Comparison of ENCODE assay signal across 13 cellular contexts in genomic region chr2:215983581-215984351, GRCh38. TPM values are rescaled to one million over a fixed set of nuclear protein-coding genes. Genes with fewer than 3 reads are reported as not detected.
DNase-seq lines count a peak whose midpoint lies in the region; ATAC-seq, FAIRE-seq and TF ChIP-seq lines count a peak whose summit lies in the region.
"Had no signal": no experiment of that assay in that cellular context is flagged by ENCODE, and none has a peak within 500 bp of the region (broad histone marks: within the 10 kb centered on the region; RNA-seq: fewer than 3 reads in every experiment).

No MANE protein-coding gene starts in this region.

- H3K27ac Mint-ChIP-seq in activated naive CD4-positive, alpha-beta T cell treated with anti-CD3 and anti-CD28 coated beads, Interleukin-2, amount 10 ng/mL, durations not matched to agents 7 days and 5 days: no peak overlapping the region

- H3K4me3 Mint-ChIP-seq in activated naive CD4-positive, alpha-beta T cell treated with anti-CD3 and anti-CD28 coated beads, Interleukin-2, amount 10 ng/mL, durations not matched to agents 7 days and 5 days: no peak overlapping the region
- H3K4me3 Mint-ChIP-seq: activated T-cell treated with anti-CD3 and anti-CD28 coated beads, Interleukin-2, amount 50 U/mL, for 72 hours had no signal

- DNase-seq in A549 (ENCODE audit: low read depth in 1 of 2, low spot score in 1 of 2) (no peak), NCI-H2171 treated with DMSO at 0.1 percent for 48 hours (lab: John Stamatoyannopoulos, UW) (peak; percentile 61), activated T-cell treated with anti-CD3 and anti-CD28 coated beads for 4 hours (no peak), Ammon's horn (ENCODE audit: low spot score) (no peak)
- DNase-seq in activated naive CD4-positive, alpha-beta T cell treated with anti-CD3 and anti-CD28 coated beads, Interleukin-2, amount 10 ng/mL, durations not matched to agents 7 days and 5 days: no peak
- DNase-seq: activated T-cell treated with anti-CD3 and anti-CD28 coated beads, Interleukin-2, amount 50 U/mL, for 72 hours; mucosa of descending colon; NCI-H2081 treated with DMSO at 0.1 percent for 48 hours; stimulated activated naive CD4-positive, alpha-beta T cell had no signal

- TF ChIP-seq RAD21 in A549 (conservative IDR thresholded peaks at IDR 0.05 in 1 of 2, IDR thresholded peaks at IDR 0.05 in 1 of 2): no peak

- TF ChIP-seq CTCF in A549 (IDR thresholded peaks at IDR 0.05): no peak

- WGBS in A549 (ENCODE audit: missing lambda C conversion rate): 75% methylated on average over 2 of the region's 2 CpGs

- no peaks in the 10 kb centered on the region for H3K9me3 ChIP-seq in A549
- H3K9me3 ChIP-seq: mucosa of descending colon had no signal

- ATAC-seq in A549 (no peak), GM19035 (IDR thresholded peaks at IDR 0.05; ENCODE audit: unreplicated experiment) (peak; percentile 57), HG02840 (IDR thresholded peaks at IDR 0.05; ENCODE audit: low FRiP score, unreplicated experiment) (peak; percentile 62), HG03025 (IDR thresholded peaks at IDR 0.05; ENCODE audit: low FRiP score, unreplicated experiment) (no peak)
- ATAC-seq: activated T-cell treated with anti-CD3 and anti-CD28 coated beads, Interleukin-2, amount 50 U/mL, for 72 hours; mucosa of descending colon had no signal

- peaks cover 27% of the 10 kb centered on the region for H3K36me3 Mint-ChIP-seq in activated naive CD4-positive, alpha-beta T cell treated with anti-CD3 and anti-CD28 coated beads, Interleukin-2, amount 10 ng/mL, durations not matched to agents 7 days and 5 days

- H3K4me1 ChIP-seq in A549: peaks cover 40% of the 10 kb centered on the region

- H3K27me3 Mint-ChIP-seq in activated naive CD4-positive, alpha-beta T cell treated with anti-CD3 and anti-CD28 coated beads, Interleukin-2, amount 10 ng/mL, durations not matched to agents 7 days and 5 days: no peaks in the 10 kb centered on the region

- CTCF ChIA-PET in A549 (lab: Yijun Ruan, JAX): no interaction called here
- CTCF ChIA-PET in activated naive CD4-positive, alpha-beta T cell treated with anti-CD3 and anti-CD28 coated beads, Interleukin-2, amount 10 ng/mL, durations not matched to agents 7 days and 5 days (lab: Charles Lee): interaction anchor here (1.0 kb wide), 1 partner anchor 33 kb away, joined by 3 read pairs; no protein-coding TSS in a partner anchor

- POLR2A ChIA-PET in A549 (lab: Yijun Ruan, JAX): no interaction called here

- H3K27ac ChIP-seq in A549: peak overlapping the region; percentile 60; a peak in 4 of 6 replicates
- H3K27ac ChIP-seq: HL-60 had no signal

- TF ChIP-seq EP300 in A549 (IDR thresholded peaks at IDR 0.05): no peak

- peaks cover 13% of the 10 kb centered on the region for H3K4me1 Mint-ChIP-seq in activated naive CD4-positive, alpha-beta T cell treated with anti-CD3 and anti-CD28 coated beads, Interleukin-2, amount 10 ng/mL, durations not matched to agents 7 days and 5 days

- H3K9me3 Mint-ChIP-seq in activated naive CD4-positive, alpha-beta T cell treated with anti-CD3 and anti-CD28 coated beads, Interleukin-2, amount 10 ng/mL, durations not matched to agents 7 days and 5 days: peaks cover 13% of the 10 kb centered on the region

- H3K4me2 ChIP-seq in A549: peak overlapping the region; percentile 71; the same call in 1 of the 3 replicates

- TF ChIP-seq POLR2A in A549 (IDR thresholded peaks at IDR 0.05; ENCODE audit: low read length): no peak

- H3K4me3 ChIP-seq in A549: no peak overlapping the region
- H3K4me3 ChIP-seq: mucosa of descending colon had no signal

- no peak for FAIRE-seq in A549 (lab: Jason Lieb, UNC)

TF ChIP-seq in A549, 52 proteins besides CTCF, POLR2A, EP300 and RAD21:
- TF ChIP-seq JUNB (IDR thresholded peaks at IDR 0.05): no peak
- no peak for TF ChIP-seq RFX5 (IDR thresholded peaks at IDR 0.05)
- no peak for TF ChIP-seq ZSCAN20 (CRISPR knock-in tag; IDR thresholded peaks at IDR 0.05)
- TF ChIP-seq NPAS2 (CRISPR knock-in tag; IDR thresholded peaks at IDR 0.05; ENCODE audit: borderline replicate concordance): no peak
- no peak for TF ChIP-seq PBX3 (IDR thresholded peaks at IDR 0.05)
TF ChIP-seq in A549: peak in this region for 0.

RNA-seq across cellular contexts. Expression of gene MREG, which starts 29.6 kb away (rescaled TPM):
- 7.9 and 8.0 TPM in 2 replicates for polyA plus RNA-seq in A549 (2011; rRNA removed)
- 1.5 and 2.0 TPM in 2 replicates for polyA plus RNA-seq in A549 (2012; cell fraction: cytosol; rRNA removed)
- polyA plus RNA-seq in A549 (2012; cell fraction: nucleus; rRNA removed): 1.3 and 1.4 TPM in 2 replicates
- 5.0 to 6.4 TPM (median 6.1 TPM) in 3 replicates for polyA plus RNA-seq in A549 (2017; fragmentation: RNase III; extraction: RNeasy Plus Mini Kit Qiagen cat#74134 plus additional on column Dnase treatment)
- 4.2 and 6.0 TPM in 2 replicates for polyA minus RNA-seq in A549 (2011; rRNA and poly(A)+ RNA removed)

Comparison
In these comparisons a context has a peak if more than half of its experiments do, and no peak if none do; other contexts are left out.
1. ATAC-seq: peak in GM19035 (single experiment) and HG02840 (single experiment); none in A549 (0 of 2) and HG03025 (single experiment).